In genomic region chr17:74448774-74449173, GRCh38 we compare ENCODE assay signal across 31 cellular contexts. TPM values are rescaled to one million over a fixed set of nuclear protein-coding genes. Genes with fewer than 3 reads are reported as not detected.
A peak's percentile ranks its signal among the peaks of the same experiment; 100 is the strongest.
DNase-seq lines count a peak whose midpoint lies in the region; TF ChIP-seq lines count a peak whose summit lies in the region.
"Had no signal": no experiment of that assay in that cellular context is flagged by ENCODE, and none has a peak within 500 bp of the region (broad histone marks: within the 10 kb centered on the region; RNA-seq: fewer than 3 reads in every experiment).

No MANE protein-coding gene starts in this region.

- H3K4me2 ChIP-seq in parathyroid adenoma (ENCODE audit: low read length), result no peak overlapping the region
- H3K4me2 ChIP-seq: hepatocyte had no signal

- in situ Hi-C loops in HAP-1 (cut with MboI; ENCODE audit: low sequenced_read_pairs), result no loop called here

- no peak for TF ChIP-seq POLR2A in esophagus squamous epithelium (IDR thresholded peaks at IDR 0.05)

- no peak overlapping the region for H3K9ac ChIP-seq in parathyroid adenoma

- H3K9me3 ChIP-seq in esophagus squamous epithelium (no peaks in the 10 kb centered on the region), parathyroid adenoma (ENCODE audit: control insufficient read depth, low read length) (no peaks in the 10 kb centered on the region), tibial artery (no peaks in the 10 kb centered on the region), HAP-1 (no peaks in the 10 kb centered on the region)
- H3K9me3 ChIP-seq: Peyer's patch, SJCRH30 had no signal

- POLR2A ChIA-PET in RWPE1 (lab: Yijun Ruan, JAX; ENCODE audit: low non-redundant PET), result no interaction called here

- 86 to 100% methylated on average over 2 to 4 of the region's 8 CpGs for WGBS in esophagus squamous epithelium, 2 donors

- H3K27ac ChIP-seq in RWPE1 (peak overlapping the region; percentile 35), esophagus squamous epithelium (peak overlapping the region in 3 of 4 donors; percentile 12 to 84 (median 47)), parathyroid adenoma (peak overlapping the region; percentile 5), tibial artery (peak overlapping the region; percentile 85 to 89)
- H3K27ac ChIP-seq: foreskin keratinocyte, hepatocyte, SJCRH30 had no signal

- TF ChIP-seq CTCF in RWPE1 (conservative IDR thresholded peaks at IDR 0.05; ENCODE audit: low read depth), result no peak
- TF ChIP-seq CTCF in esophagus squamous epithelium (IDR thresholded peaks at IDR 0.05), result no peak
- TF ChIP-seq CTCF in parathyroid adenoma (IDR thresholded peaks at IDR 0.05), result no peak
- TF ChIP-seq CTCF in tibial artery (IDR thresholded peaks at IDR 0.05), result no peak

- peaks cover 0 to 7% (median 0%) of the 10 kb centered on the region in 3 donors for H3K36me3 ChIP-seq in esophagus squamous epithelium
- H3K36me3 ChIP-seq in parathyroid adenoma (ENCODE audit: control insufficient read depth, insufficient read depth, low read length), result no peaks in the 10 kb centered on the region
- H3K36me3 ChIP-seq in tibial artery, result peaks cover 0 to 28% (median 0%) of the 10 kb centered on the region in 3 donors
- H3K36me3 ChIP-seq in HAP-1 (replicated peaks), result no peaks in the 10 kb centered on the region; the same call in 1 of the 2 replicates
- H3K36me3 ChIP-seq: SJCRH30 had no signal

- H3K4me1 ChIP-seq in esophagus squamous epithelium (peaks cover 16 to 62% (median 30%) of the 10 kb centered on the region in 3 donors), parathyroid adenoma (peaks cover 51% of the 10 kb centered on the region), tibial artery (peaks cover 3 to 98% (median 92%) of the 10 kb centered on the region in 4 donors), HAP-1 (peaks cover 4% of the 10 kb centered on the region)
- H3K4me1 ChIP-seq: foreskin keratinocyte had no signal

- no peak for DNase-seq in RWPE1 (ENCODE audit: low spot score)
- no peak for DNase-seq in esophagus squamous epithelium (lab: John Stamatoyannopoulos, UW)
- DNase-seq in tibial artery, result peak in 1 of 2 donors; percentile 92
- no peak for DNase-seq in HAP-1 (ENCODE audit: low spot score in 2 of 2)
- no peak for DNase-seq in kidney tubule cell (ENCODE audit: low spot score)
- no peak for DNase-seq in DMS53 (lab: John Stamatoyannopoulos, UW)
- DNase-seq: ACHN; activated CD4-positive, alpha-beta T cell treated with anti-CD3 and anti-CD28 coated beads, Interleukin-2, amount 50 U/mL, for 4 hours; activated CD4-positive, CD25-positive, alpha-beta regulatory T cell; activated naive CD4-positive, alpha-beta T cell treated with Interleukin-2 at 50 U/mL for 16 hours; amniotic stem cell; COR-L47; cortex of kidney; DND-41; foreskin keratinocyte; HCEC 1CT; Karpas-422; naive B cell; NCI-H1417 treated with DMSO at 0.1 percent for 48 hours; NCI-H2081 treated with DMSO at 0.1 percent for 48 hours; NCI-H345; Peyer's patch; retina; SJCRH30; stimulated activated CD4-positive, alpha-beta T cell treated with anti-CD3 and anti-CD28 coated beads, Interleukin-12 subunit alpha, Interleukin-12 subunit beta, amount 100 ng/mL, for 4 hours; stimulated activated CD4-positive, alpha-beta T cell treated with anti-CD3 and anti-CD28 coated beads, Interleukin-4, amount 100 ng/mL, for 1 hour; T-helper 1 cell had no signal

- intact Hi-C loops in esophagus squamous epithelium (cut with DNase I) (no loop called here), tibial artery (cut with DNase I; ENCODE audit: low total_unique reads) (loop anchor here (5.0 kb wide), 1 partner anchor 236 kb away; the partner anchor contains the start of gene TTYH2)

- no peaks in the 10 kb centered on the region for H3K79me2 ChIP-seq in parathyroid adenoma

- no peak overlapping the region for H2AFZ ChIP-seq in parathyroid adenoma
- H2AFZ ChIP-seq: hepatocyte had no signal

- no peak overlapping the region for H3K4me3 ChIP-seq in esophagus squamous epithelium
- no peak overlapping the region for H3K4me3 ChIP-seq in parathyroid adenoma (ENCODE audit: low read depth, low read length)
- no peak overlapping the region for H3K4me3 ChIP-seq in tibial artery
- no peak overlapping the region for H3K4me3 ChIP-seq in HAP-1
- H3K4me3 ChIP-seq: hepatocyte, Peyer's patch, SJCRH30 had no signal

- CTCF ChIA-PET in RWPE1 (lab: Yijun Ruan, JAX), result interaction anchor here (1.5 kb wide), 1 partner anchor 81 kb away, joined by 4 read pairs; no protein-coding TSS in a partner anchor

- H3K27me3 ChIP-seq in esophagus squamous epithelium (peaks cover 0 to 16% (median 0%) of the 10 kb centered on the region in 4 donors), parathyroid adenoma (ENCODE audit: control insufficient read depth, insufficient read depth, low read length) (no peaks in the 10 kb centered on the region), tibial artery (no peaks in the 10 kb centered on the region), HAP-1 (ENCODE audit: low read depth) (no peaks in the 10 kb centered on the region)
- H3K27me3 ChIP-seq: hepatocyte, Peyer's patch had no signal

RNA-seq across cellular contexts. Expression of gene GPRC5C, which starts 16.9 kb away (rescaled TPM):
- 10 to 100 TPM in 2 of 4 donors, 1 to 10 TPM in 2; 6.3 to 21.6 (median 11.7) TPM for total RNA-seq in esophagus squamous epithelium
- total RNA-seq: SJCRH30 had no signal

RNA-seq across cellular contexts. Expression of gene CD300A, which starts 17.7 kb away (rescaled TPM):
- 10 to 100 TPM in 1 of 4 donors, 1 to 10 TPM in 2, under 1 TPM in 1; 0.88 to 19.6 (median 2.8) TPM for total RNA-seq in esophagus squamous epithelium
- total RNA-seq: bronchial epithelial cell, foreskin keratinocyte, mesothelial cell of epicardium, SJCRH30 had no signal

Comparison
In these comparisons a context has a peak if more than half of its experiments do, and no peak if none do; other contexts are left out.
1. H3K27ac ChIP-seq: peak in every context shown above with its lines; median percentile 87 in tibial artery; 47 in esophagus squamous epithelium; 35 in RWPE1; 5 in parathyroid adenoma.